ENCODE assay signal across 15 cellular contexts in the genomic region with DNA sequence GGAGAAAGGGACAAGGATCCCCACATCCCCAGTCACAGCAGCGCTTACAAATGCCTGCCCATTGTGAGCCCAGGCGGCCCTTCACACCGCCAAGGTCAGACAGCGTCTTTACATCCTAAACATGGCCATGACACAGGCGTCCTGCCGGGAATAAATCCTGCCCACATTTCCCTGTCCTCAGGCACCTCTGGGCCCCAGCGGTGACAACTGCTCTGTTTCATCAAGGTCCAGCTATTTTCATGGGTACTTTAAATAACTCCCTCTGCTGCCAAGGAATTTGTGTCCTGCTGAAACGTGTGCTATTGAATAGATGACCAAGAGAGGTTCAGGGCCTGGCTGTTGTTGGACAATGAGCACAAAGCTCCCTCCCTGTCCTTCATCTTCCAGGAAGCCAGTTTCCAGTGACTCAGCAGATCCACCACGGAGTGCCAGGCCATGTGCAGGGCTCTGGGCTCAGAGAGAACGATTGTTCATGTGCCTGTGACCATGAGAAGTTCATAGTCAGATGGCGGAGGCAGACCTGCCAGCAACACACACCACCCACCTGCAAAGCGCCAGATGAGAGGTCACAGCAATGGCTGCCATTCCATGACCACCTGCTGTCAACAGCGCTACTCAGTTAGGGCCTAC.
DNase-seq lines count a peak whose midpoint lies in the region; ATAC-seq, FAIRE-seq and TF ChIP-seq lines count a peak whose summit lies in the region.
"Had no signal": no experiment of that assay in that cellular context is flagged by ENCODE, and none has a peak within 500 bp of the region (broad histone marks: within the 10 kb centered on the region; RNA-seq: fewer than 3 reads in every experiment).

No MANE protein-coding gene starts in this region.

- CTCF ChIA-PET in activated CD4-positive, alpha-beta memory T cell treated with anti-CD3 and anti-CD28 coated beads for 36 hours (lab: Charles Lee), result no interaction called here
- CTCF ChIA-PET in activated CD4-positive, alpha-beta memory T cell treated with anti-CD3 and anti-CD28 coated beads, Interleukin-2, amount 10 ng/mL, durations not matched to agents 7 days and 5 days (lab: Charles Lee), result no interaction called here
- CTCF ChIA-PET in HepG2 (lab: Yijun Ruan, JAX; ENCODE audit: low intra/inter-chr PET ratio, low total read pairs), result no interaction called here

- H3K4me3 Mint-ChIP-seq in activated CD4-positive, alpha-beta memory T cell treated with anti-CD3 and anti-CD28 coated beads for 36 hours, result no peak overlapping the region
- H3K4me3 Mint-ChIP-seq in activated CD4-positive, alpha-beta memory T cell treated with anti-CD3 and anti-CD28 coated beads, Interleukin-2, amount 10 ng/mL, durations not matched to agents 7 days and 5 days, result no peak overlapping the region
- H3K4me3 Mint-ChIP-seq: CD4-positive, alpha-beta memory T cell had no signal

- BruUV-seq in HepG2 (replicated peaks; lab: Mats Ljungman, UMichigan), result no TSS peak

- H3K9me3 ChIP-seq in HepG2 (ENCODE audit: low read length) (no peaks in the 10 kb centered on the region), upper lobe of right lung (no peaks in the 10 kb centered on the region)

- DNase-seq in activated CD4-positive, alpha-beta memory T cell treated with anti-CD3 and anti-CD28 coated beads for 36 hours, result peak; percentile 1
- DNase-seq in activated CD4-positive, alpha-beta memory T cell treated with anti-CD3 and anti-CD28 coated beads, Interleukin-2, amount 10 ng/mL, durations not matched to agents 7 days and 5 days, result no peak
- DNase-seq in dermis microvascular lymphatic vessel endothelial cell (ENCODE audit: low read depth in 2 of 2), result peak; percentile 11 to 22
- DNase-seq in HepG2 (ENCODE audit: low spot score), result no peak
- DNase-seq in upper lobe of right lung, result peak; percentile 40
- no peak for DNase-seq in A172 (ENCODE audit: low spot score)
- DNase-seq: 8988T; activated CD4-positive, alpha-beta T cell treated with anti-CD3 and anti-CD28 coated beads, Interleukin-2, amount 50 U/mL, for 4 hours; CD4-positive, alpha-beta memory T cell; NCI-H1105 treated with DMSO at 0.1 percent for 48 hours; NCI-H510A; T-helper 9 cell had no signal

- H3K9me3 Mint-ChIP-seq in activated CD4-positive, alpha-beta memory T cell treated with anti-CD3 and anti-CD28 coated beads for 36 hours, result no peaks in the 10 kb centered on the region
- no peaks in the 10 kb centered on the region for H3K9me3 Mint-ChIP-seq in activated CD4-positive, alpha-beta memory T cell treated with anti-CD3 and anti-CD28 coated beads, Interleukin-2, amount 10 ng/mL, durations not matched to agents 7 days and 5 days

- intact Hi-C loops in activated CD4-positive, alpha-beta memory T cell treated with anti-CD3 and anti-CD28 coated beads for 36 hours (cut with micrococcal nuclease), result no loop called here
- intact Hi-C loops in HepG2 (cut with micrococcal nuclease; ENCODE audit: unreplicated experiment), result no loop called here
- intact Hi-C loops in upper lobe of right lung (cut with DNase I), result no loop called here

- no peaks in the 10 kb centered on the region for H3K4me1 Mint-ChIP-seq in activated CD4-positive, alpha-beta memory T cell treated with anti-CD3 and anti-CD28 coated beads for 36 hours (ENCODE audit: low read depth)
- no peaks in the 10 kb centered on the region for H3K4me1 Mint-ChIP-seq in activated CD4-positive, alpha-beta memory T cell treated with anti-CD3 and anti-CD28 coated beads, Interleukin-2, amount 10 ng/mL, durations not matched to agents 7 days and 5 days
- H3K4me1 Mint-ChIP-seq: CD4-positive, alpha-beta memory T cell had no signal

- no peak overlapping the region for H3K9ac ChIP-seq in HepG2 (ENCODE audit: insufficient read depth, low read depth, low read length)

- no peaks in the 10 kb centered on the region for H4K20me1 ChIP-seq in HepG2 (ENCODE audit: insufficient read depth, low read length)

- no peak overlapping the region for H3K27ac Mint-ChIP-seq in activated CD4-positive, alpha-beta memory T cell treated with anti-CD3 and anti-CD28 coated beads for 36 hours
- H3K27ac Mint-ChIP-seq in activated CD4-positive, alpha-beta memory T cell treated with anti-CD3 and anti-CD28 coated beads, Interleukin-2, amount 10 ng/mL, durations not matched to agents 7 days and 5 days, result no peak overlapping the region
- H3K27ac Mint-ChIP-seq: CD4-positive, alpha-beta memory T cell had no signal

- TF ChIP-seq EP300 in HepG2 (IDR thresholded peaks at IDR 0.05; ENCODE audit: low read depth in 2 of 2, low read length in 2 of 2) (no peak), HepG2 (CRISPR knock-in tag; IDR thresholded peaks at IDR 0.05; ENCODE audit: borderline replicate concordance) (no peak)

- no peak overlapping the region for H3K4me2 ChIP-seq in HepG2 (ENCODE audit: low read depth, low read length)

- no peak for TF ChIP-seq RAD21 in HepG2 (CRISPR knock-in tag; IDR thresholded peaks at IDR 0.05)

- peaks cover 12% of the 10 kb centered on the region for H3K27me3 Mint-ChIP-seq in activated CD4-positive, alpha-beta memory T cell treated with anti-CD3 and anti-CD28 coated beads for 36 hours
- H3K27me3 Mint-ChIP-seq in activated CD4-positive, alpha-beta memory T cell treated with anti-CD3 and anti-CD28 coated beads, Interleukin-2, amount 10 ng/mL, durations not matched to agents 7 days and 5 days, result peaks cover 6% of the 10 kb centered on the region

- H3K4me3 ChIP-seq in HepG2 (replicated peaks in 1 of 3; ENCODE audit: insufficient read depth in 1 of 3, low read depth in 2 of 3, low read length in 3 of 3) (no peak overlapping the region), upper lobe of right lung (no peak overlapping the region)

- H3K4me1 ChIP-seq in HepG2 (ENCODE audit: insufficient read depth, low read length) (no peaks in the 10 kb centered on the region), upper lobe of right lung (no peaks in the 10 kb centered on the region)

- POLR2A ChIA-PET in activated CD4-positive, alpha-beta memory T cell treated with anti-CD3 and anti-CD28 coated beads for 36 hours (lab: Charles Lee), result no interaction called here
- POLR2A ChIA-PET in activated CD4-positive, alpha-beta memory T cell treated with anti-CD3 and anti-CD28 coated beads, Interleukin-2, amount 10 ng/mL, durations not matched to agents 7 days and 5 days (lab: Charles Lee), result no interaction called here
- POLR2A ChIA-PET in HepG2 (lab: Yijun Ruan, JAX), result no interaction called here

- H3K36me3 Mint-ChIP-seq in activated CD4-positive, alpha-beta memory T cell treated with anti-CD3 and anti-CD28 coated beads for 36 hours, result no peaks in the 10 kb centered on the region
- no peaks in the 10 kb centered on the region for H3K36me3 Mint-ChIP-seq in activated CD4-positive, alpha-beta memory T cell treated with anti-CD3 and anti-CD28 coated beads, Interleukin-2, amount 10 ng/mL, durations not matched to agents 7 days and 5 days (ENCODE audit: low read depth)
- H3K36me3 Mint-ChIP-seq: CD4-positive, alpha-beta memory T cell had no signal

- WGBS in HepG2 (ENCODE audit: low lambda C conversion rate), result 54% methylated on average over 12 of the region's 13 CpGs

- no peak overlapping the region for H2AFZ ChIP-seq in HepG2 (ENCODE audit: low read length)

- no peaks in the 10 kb centered on the region for H3K79me2 ChIP-seq in HepG2 (ENCODE audit: insufficient read depth, low read length)

- H3K27me3 ChIP-seq in HepG2 (ENCODE audit: control insufficient read depth in 1 of 2, insufficient read depth in 2 of 2, low read length in 2 of 2) (peaks cover 0 to 3% of the 10 kb centered on the region in 2 experiments; a peak in 1 of 5 replicates), upper lobe of right lung (peaks cover 4% of the 10 kb centered on the region)

- TF ChIP-seq CTCF in HepG2 (CRISPR knock-in tag; IDR thresholded peaks at IDR 0.05) (no peak), upper lobe of right lung (IDR thresholded peaks at IDR 0.05) (no peak)

- H3K36me3 ChIP-seq in HepG2 (replicated peaks in 1 of 2; ENCODE audit: control insufficient read depth in 1 of 2, insufficient read depth in 2 of 2, low read length in 2 of 2) (no peaks in the 10 kb centered on the region), upper lobe of right lung (no peaks in the 10 kb centered on the region)

- TF ChIP-seq POLR2A in HepG2 (IDR thresholded peaks at IDR 0.05; ENCODE audit: insufficient read depth in 1 of 2, low read depth in 2 of 2, low read length in 2 of 2), result no peak

- H3K27ac ChIP-seq in HepG2 (ENCODE audit: extremely low read length, insufficient read depth, low read length) (no peak overlapping the region), upper lobe of right lung (no peak overlapping the region)

- no peak for FAIRE-seq in HepG2 (lab: Jason Lieb, UNC)
- FAIRE-seq: GM18507 had no signal

- ATAC-seq in HepG2 (no peak), upper lobe of right lung (no peak), GM19351 (IDR thresholded peaks at IDR 0.05; ENCODE audit: unreplicated experiment) (no peak), GM21381 (IDR thresholded peaks at IDR 0.05; ENCODE audit: unreplicated experiment) (no peak)

- in situ Hi-C loops in HepG2 (cut with HindIII; ENCODE audit: extremely low pct_ligation_motif_present, low pct_unique_long_range_greater_than_20kb), result no loop called here

TF ChIP-seq in HepG2, 621 proteins besides CTCF, POLR2A, EP300 and RAD21:
- TF ChIP-seq PHF20 (CRISPR knock-in tag; IDR thresholded peaks at IDR 0.05) (no peak), ZSCAN22 (CRISPR knock-in tag; IDR thresholded peaks at IDR 0.05) (peak; percentile 93), NFE2L2 (IDR thresholded peaks at IDR 0.05; ENCODE audit: low read length) (peak; percentile 79), MAFK (conservative IDR thresholded peaks at IDR 0.05 in 1 of 2, IDR thresholded peaks at IDR 0.05 in 1 of 2; ENCODE audit: low read length in 2 of 2) (peak; percentile 21 to 44; a peak in 1 of 4 replicates), NFE2 (CRISPR knock-in tag; IDR thresholded peaks at IDR 0.05) (peak; percentile 54; the same call in 1 of the 2 replicates)

Comparison
In these comparisons a context has a peak if more than half of its experiments do, and no peak if none do; other contexts are left out.
1. DNase-seq: peak in activated CD4-positive, alpha-beta memory T cell treated with anti-CD3 and anti-CD28 coated beads for 36 hours (single experiment), dermis microvascular lymphatic vessel endothelial cell (2 of 2) and upper lobe of right lung (single experiment); none in activated CD4-positive, alpha-beta memory T cell treated with anti-CD3 and anti-CD28 coated beads, Interleukin-2, amount 10 ng/mL, durations not matched to agents 7 days and 5 days (single experiment), HepG2 (single experiment) and A172 (single experiment).